3 cellular contexts compared by ENCODE assay signal in the genomic region with DNA sequence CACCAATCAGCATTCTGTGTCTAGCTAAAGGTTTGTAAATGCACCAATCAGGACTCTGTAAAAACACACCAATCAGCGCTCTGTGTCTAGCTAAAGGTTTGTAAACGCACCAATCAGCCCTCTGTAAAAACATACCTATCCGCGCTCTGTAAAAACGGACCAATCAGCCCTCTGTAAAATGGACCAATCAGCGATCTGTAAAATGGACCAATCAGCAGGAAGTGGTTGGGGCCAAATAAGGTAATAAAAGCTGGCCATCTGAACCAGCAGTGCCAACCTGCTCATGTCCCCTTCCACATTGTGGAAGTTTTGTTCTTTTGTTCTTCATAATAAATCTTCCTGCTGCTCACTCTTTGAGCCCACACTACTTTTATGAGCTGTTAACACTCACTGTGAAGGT.
TF ChIP-seq lines count a peak whose summit lies in the region.

No MANE protein-coding gene starts in this region.

TF ChIP-seq in A549, 52 proteins besides CTCF, POLR2A, EP300 and RAD21:
- TF ChIP-seq MAFK (IDR thresholded peaks at IDR 0.05; ENCODE audit: partially characterized antibody): peak; percentile 21

TF ChIP-seq in HCT116, 20 proteins besides CTCF, POLR2A, EP300 and RAD21:
- TF ChIP-seq SRF (IDR thresholded peaks at IDR 0.05; ENCODE audit: low read depth): peak; percentile 54; the same call in 1 of the 2 replicates

TF ChIP-seq in K562, 482 proteins besides CTCF, POLR2A, EP300 and RAD21:
- peak; percentile 20 for TF ChIP-seq ASH1L (IDR thresholded peaks at IDR 0.05; ENCODE audit: borderline replicate concordance, low read depth, partially characterized antibody)
- peak; percentile 78 for TF ChIP-seq NFYB (IDR thresholded peaks at IDR 0.05; ENCODE audit: extremely low read depth, insufficient read length)
- peak in 1 of 2 experiments; percentile 32; a peak in 1 of 4 replicates for TF ChIP-seq SRF (CRISPR knock-in tag; IDR thresholded peaks at IDR 0.05)
